ENCODE assay signal across 1 cellular context in genomic region chr6:34547921-34548644, GRCh38.
TF ChIP-seq lines count a peak whose summit lies in the region.

No MANE protein-coding gene starts in this region.

TF ChIP-seq in GM12878, 131 proteins besides CTCF, POLR2A, EP300 and RAD21:
- no peak for TF ChIP-seq MYC (IDR thresholded peaks at IDR 0.05; ENCODE audit: insufficient read depth, insufficient read length, insufficient replicate concordance, low read length, severe bottlenecking)
- TF ChIP-seq KLF5 (IDR thresholded peaks at IDR 0.05; ENCODE audit: partially characterized antibody): no peak
- no peak for TF ChIP-seq HDAC6 (IDR thresholded peaks at IDR 0.05; ENCODE audit: unreplicated experiment)
- TF ChIP-seq CBFB (IDR thresholded peaks at IDR 0.05; ENCODE audit: low read depth): no peak
- TF ChIP-seq ZBTB11 (CRISPR knock-in tag; IDR thresholded peaks at IDR 0.05): no peak
- TF ChIP-seq TBL1XR1 (IDR thresholded peaks at IDR 0.05; ENCODE audit: low read depth, low read length): no peak
- no peak for TF ChIP-seq BACH1 (IDR thresholded peaks at IDR 0.05; ENCODE audit: borderline replicate concordance)
- no peak for TF ChIP-seq RBBP5 (conservative IDR thresholded peaks at IDR 0.05)
- no peak for TF ChIP-seq PBX3 (IDR thresholded peaks at IDR 0.05; ENCODE audit: insufficient replicate concordance, low read depth, low read length)
- TF ChIP-seq SPI1 (IDR thresholded peaks at IDR 0.05; ENCODE audit: borderline replicate concordance, insufficient read depth, low read depth, low read length): no peak
- TF ChIP-seq RELB (IDR thresholded peaks at IDR 0.05; ENCODE audit: low read depth): no peak
- TF ChIP-seq USF1 (IDR thresholded peaks at IDR 0.05; ENCODE audit: borderline replicate concordance, extremely low read length, insufficient read depth, low read depth, low read length): no peak
- no peak for TF ChIP-seq SMAD5 (IDR thresholded peaks at IDR 0.05; ENCODE audit: low read depth)
- TF ChIP-seq SKIL (IDR thresholded peaks at IDR 0.05; ENCODE audit: low read depth, poor library complexity, severe bottlenecking): no peak
- TF ChIP-seq KAT2A (conservative IDR thresholded peaks at IDR 0.05; ENCODE audit: control insufficient read depth, low read depth, low read length): no peak
- no peak for TF ChIP-seq ZZZ3 (IDR thresholded peaks at IDR 0.05; ENCODE audit: control insufficient read depth, insufficient read length, low read depth)
